17 cellular contexts compared by ENCODE assay signal in genomic region chr1:7915826-7916225, GRCh38. TPM values are rescaled to one million over a fixed set of nuclear protein-coding genes. Genes with fewer than 3 reads are reported as not detected.
A peak's percentile ranks its signal among the peaks of the same experiment; 100 is the strongest.
DNase-seq lines count a peak whose midpoint lies in the region; ATAC-seq and TF ChIP-seq lines count a peak whose summit lies in the region.
"Had no signal": no experiment of that assay in that cellular context is flagged by ENCODE, and none has a peak within 500 bp of the region (broad histone marks: within the 10 kb centered on the region; RNA-seq: fewer than 3 reads in every experiment).

No MANE protein-coding gene starts in this region.

- peaks cover 8% of the 10 kb centered on the region for H3K36me3 Mint-ChIP-seq in effector memory CD8-positive, alpha-beta T cell (ENCODE audit: insufficient read depth)

- peak overlapping the region; percentile 51 to 70 for H3K4me3 Mint-ChIP-seq in effector memory CD8-positive, alpha-beta T cell

- TF ChIP-seq CTCF in omental fat pad (IDR thresholded peaks at IDR 0.05): no peak

- ATAC-seq in effector memory CD8-positive, alpha-beta T cell (replicated peaks): peak; percentile 93
- ATAC-seq in HG02852 (IDR thresholded peaks at IDR 0.05; ENCODE audit: unreplicated experiment) (no peak), omental fat pad (ENCODE audit: low FRiP score) (no peak)
- ATAC-seq: K562 had no signal

- peaks cover 36 to 39% of the 10 kb centered on the region in 2 donors for H3K4me1 Mint-ChIP-seq in effector memory CD8-positive, alpha-beta T cell (ENCODE audit: low read depth in 2 of 2)

- peak overlapping the region; percentile 49 to 53 for H3K27ac Mint-ChIP-seq in effector memory CD8-positive, alpha-beta T cell

- peak; percentile 32 for DNase-seq in activated gamma-delta T cell treated with Interleukin-2 at 50 U/mL for 16 hours
- DNase-seq in activated gamma-delta T cell (lab: John Stamatoyannopoulos, UW): no peak
- DNase-seq in activated T-cell treated with anti-CD3 and anti-CD28 coated beads for 24 hours (ENCODE audit: low read depth): peak; percentile 26
- DNase-seq in effector memory CD8-positive, alpha-beta T cell: peak; percentile 26 to 46 (median 46)
- DNase-seq in stimulated activated CD8-positive, alpha-beta memory T cell treated with anti-CD3 and anti-CD28 coated beads, Interleukin-7, amount 100 ng/mL, for 24 hours (ENCODE audit: low read depth): peak; percentile 32
- DNase-seq in NCI-H1436 treated with DMSO at 0.1 percent for 48 hours (lab: John Stamatoyannopoulos, UW): no peak
- no peak for DNase-seq in omental fat pad (ENCODE audit: low spot score)
- DNase-seq: ACHN; activated CD4-positive, CD25-positive, alpha-beta regulatory T cell; NCI-H1092 treated with DMSO at 0.1 percent for 48 hours; posterior cingulate gyrus; stomach had no signal

- no peaks in the 10 kb centered on the region for H3K27me3 Mint-ChIP-seq in effector memory CD8-positive, alpha-beta T cell

- no peaks in the 10 kb centered on the region for H3K9me3 Mint-ChIP-seq in effector memory CD8-positive, alpha-beta T cell

RNA-seq across cellular contexts. Expression of gene TNFRSF9, which starts 24.8 kb away (rescaled TPM):
- total RNA-seq in omental fat pad: 1 to 10 TPM in 1 of 4 donors, under 1 TPM in 3; 0.44 to 1.1 (median 0.63) TPM
- total RNA-seq: cerebellum, frontal cortex, vagina had no signal

RNA-seq across cellular contexts. Expression of gene PARK7, which starts 45.7 kb away (rescaled TPM):
- total RNA-seq in omental fat pad: 100 to 1,000 TPM; 151 to 260 (median 216) TPM

Comparison
In these comparisons a context has a peak if more than half of its experiments do, and no peak if none do; other contexts are left out.
1. DNase-seq: peak in activated gamma-delta T cell treated with Interleukin-2 at 50 U/mL for 16 hours (single experiment), activated T-cell treated with anti-CD3 and anti-CD28 coated beads for 24 hours (single experiment), effector memory CD8-positive, alpha-beta T cell (3 of 3) and stimulated activated CD8-positive, alpha-beta memory T cell treated with anti-CD3 and anti-CD28 coated beads, Interleukin-7, amount 100 ng/mL, for 24 hours (single experiment); none in activated gamma-delta T cell (single experiment), NCI-H1436 treated with DMSO at 0.1 percent for 48 hours (single experiment) and omental fat pad (single experiment).